9 cellular contexts compared by ENCODE assay signal in genomic region chr5:142845954-142846398, GRCh38.
DNase-seq lines count a peak whose midpoint lies in the region; ATAC-seq, FAIRE-seq and TF ChIP-seq lines count a peak whose summit lies in the region.
"Had no signal": no experiment of that assay in that cellular context is flagged by ENCODE, and none has a peak within 500 bp of the region (broad histone marks: within the 10 kb centered on the region; RNA-seq: fewer than 3 reads in every experiment).

No MANE protein-coding gene starts in this region.

- ATAC-seq in GM21723 (IDR thresholded peaks at IDR 0.05; ENCODE audit: unreplicated experiment) (peak; percentile 52), lower lobe of right lung (no peak)

- FAIRE-seq in HTR-8/SVneo (lab: Jason Lieb, UNC), result no peak

- H3K27me3 ChIP-seq in SJSA1 (replicated peaks) (no peaks in the 10 kb centered on the region), lower lobe of right lung (ENCODE audit: low read depth) (no peaks in the 10 kb centered on the region)

- DNase-seq in Caki2 (ENCODE audit: low read depth), result peak; percentile 74
- DNase-seq in SJSA1 (ENCODE audit: low read depth in 1 of 2, low spot score in 2 of 2), result no peak
- DNase-seq in lower lobe of right lung, result no peak
- DNase-seq in HTR-8/SVneo (ENCODE audit: insufficient read length, low spot score), result no peak
- no peak for DNase-seq in GM13976 (ENCODE audit: low spot score)
- no peak for DNase-seq in D341Med (ENCODE audit: low spot score)
- DNase-seq in activated CD4-positive, alpha-beta T cell treated with anti-CD3 and anti-CD28 coated beads, Interleukin-2, amount 50 U/mL, for 4 hours, result no peak
- DNase-seq: NCI-H1694 treated with DMSO at 0.1 percent for 48 hours had no signal

- intact Hi-C loops in lower lobe of right lung (cut with DNase I), result no loop called here

- no peaks in the 10 kb centered on the region for H3K9me3 ChIP-seq in SJSA1 (replicated peaks)
- no peaks in the 10 kb centered on the region for H3K9me3 ChIP-seq in lower lobe of right lung

- H3K4me1 ChIP-seq in SJSA1 (replicated peaks), result peaks cover 73% of the 10 kb centered on the region
- H3K4me1 ChIP-seq in lower lobe of right lung, result peaks cover 29% of the 10 kb centered on the region

- TF ChIP-seq CTCF in lower lobe of right lung (IDR thresholded peaks at IDR 0.05) (no peak), GM13976 (IDR thresholded peaks at IDR 0.05; ENCODE audit: borderline replicate concordance, control extremely low read depth, extremely low read depth, insufficient read depth, missing control alignments) (no peak)

- peak overlapping the region; percentile 78 for H3K27ac ChIP-seq in SJSA1
- H3K27ac ChIP-seq in lower lobe of right lung, result peak overlapping the region; percentile 14

- H3K36me3 ChIP-seq in SJSA1, result no peaks in the 10 kb centered on the region
- no peaks in the 10 kb centered on the region for H3K36me3 ChIP-seq in lower lobe of right lung

- in situ Hi-C loops in Caki2 (cut with HindIII; ENCODE audit: low pct_unique_long_range_greater_than_20kb, low sequenced_read_pairs) (no loop called here), GM13976 (cut with MboI; ENCODE audit: low sequenced_read_pairs, unreplicated experiment) (no loop called here)

- no peak overlapping the region for H3K4me3 ChIP-seq in SJSA1
- no peak overlapping the region for H3K4me3 ChIP-seq in lower lobe of right lung
